In the genomic region with DNA sequence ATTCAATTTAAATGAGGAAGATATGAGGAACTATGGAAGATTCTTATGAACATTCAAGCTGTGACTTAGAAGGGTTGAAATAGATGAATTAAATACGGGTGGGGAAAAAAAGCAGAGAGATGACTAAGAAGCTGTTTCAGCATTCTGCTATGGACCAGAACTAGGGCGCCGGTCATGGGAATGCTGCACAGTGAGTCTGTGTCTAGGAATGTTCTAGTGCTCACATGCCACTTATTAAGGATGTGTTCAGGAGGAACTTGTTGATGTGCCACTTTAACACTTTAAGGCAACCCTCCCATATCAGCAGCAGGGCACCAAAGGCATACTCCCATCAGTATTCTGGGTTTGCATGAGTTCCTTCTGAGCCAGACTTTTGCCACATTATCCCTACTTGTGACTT, we compare ENCODE assay signal across 12 cellular contexts.
DNase-seq lines count a peak whose midpoint lies in the region; ATAC-seq and TF ChIP-seq lines count a peak whose summit lies in the region.
"Had no signal": no experiment of that assay in that cellular context is flagged by ENCODE, and none has a peak within 500 bp of the region (broad histone marks: within the 10 kb centered on the region; RNA-seq: fewer than 3 reads in every experiment).

No MANE protein-coding gene starts in this region.

- H3K27me3 Mint-ChIP-seq in CD8-positive, alpha-beta T cell (ENCODE audit: low read depth), result no peaks in the 10 kb centered on the region

- no peak for ATAC-seq in HG03469 (IDR thresholded peaks at IDR 0.05; ENCODE audit: unreplicated experiment)
- ATAC-seq in HG03460 (IDR thresholded peaks at IDR 0.05; ENCODE audit: unreplicated experiment), result no peak
- no peak for ATAC-seq in CD8-positive, alpha-beta T cell

- H3K36me3 ChIP-seq in CD8-positive, alpha-beta T cell (ENCODE audit: insufficient read depth, low read length), result no peaks in the 10 kb centered on the region
- H3K36me3 ChIP-seq: thyroid gland had no signal

- no peak overlapping the region for H3K4me3 Mint-ChIP-seq in CD8-positive, alpha-beta T cell

- no peaks in the 10 kb centered on the region for H3K27me3 ChIP-seq in CD8-positive, alpha-beta T cell (ENCODE audit: insufficient read depth, low read length)
- H3K27me3 ChIP-seq: thyroid gland had no signal

- intact Hi-C loops in CD8-positive, alpha-beta T cell (cut with DNase I, micrococcal nuclease), result no loop called here

- CTCF ChIA-PET in CD8-positive, alpha-beta T cell (lab: Charles Lee), result no interaction called here

- H3K36me3 Mint-ChIP-seq in CD8-positive, alpha-beta T cell, result no peaks in the 10 kb centered on the region

- H3K9me3 ChIP-seq in CD8-positive, alpha-beta T cell (ENCODE audit: low read length), result no peaks in the 10 kb centered on the region
- H3K9me3 ChIP-seq: thyroid gland had no signal

- H3K27ac ChIP-seq in CD8-positive, alpha-beta T cell (ENCODE audit: low read depth, low read length), result no peak overlapping the region
- H3K27ac ChIP-seq: thyroid gland had no signal

- H3K4me1 Mint-ChIP-seq in CD8-positive, alpha-beta T cell (ENCODE audit: low read depth), result no peaks in the 10 kb centered on the region

- no peaks in the 10 kb centered on the region for H3K4me1 ChIP-seq in CD8-positive, alpha-beta T cell (ENCODE audit: insufficient read depth, low read length)
- H3K4me1 ChIP-seq: thyroid gland had no signal

- no peak overlapping the region for H3K4me3 ChIP-seq in CD8-positive, alpha-beta T cell (ENCODE audit: low read depth, low read length)
- H3K4me3 ChIP-seq: thyroid gland had no signal

- DNase-seq in A172 (ENCODE audit: low spot score), result peak; percentile 60
- DNase-seq in HT1080 (ENCODE audit: low read depth), result peak; percentile 66
- peak; percentile 85 for DNase-seq in dedifferentiated amniotic fluid mesenchymal stem cell (ENCODE audit: extremely low spot score)
- peak; percentile 72 for DNase-seq in kidney tubule cell (ENCODE audit: low spot score)
- DNase-seq in NCI-H2196 (lab: John Stamatoyannopoulos, UW; ENCODE audit: unreplicated experiment), result no peak
- no peak for DNase-seq in CD8-positive, alpha-beta T cell
- DNase-seq: ACHN, mesendoderm, NCI-H526, thyroid gland had no signal

- peaks cover 8% of the 10 kb centered on the region for H3K9me3 Mint-ChIP-seq in CD8-positive, alpha-beta T cell

- TF ChIP-seq CTCF in CD8-positive, alpha-beta T cell (IDR thresholded peaks at IDR 0.05), result no peak

- H3K27ac Mint-ChIP-seq in CD8-positive, alpha-beta T cell, result no peak overlapping the region

- POLR2A ChIA-PET in CD8-positive, alpha-beta T cell (lab: Charles Lee), result interaction anchor here (0.6 kb wide), 1 partner anchor 1869 kb away, joined by 3 read pairs; no protein-coding TSS in a partner anchor

Comparison
In these comparisons a context has a peak if more than half of its experiments do, and no peak if none do; other contexts are left out.
1. DNase-seq: peak in A172 (single experiment), HT1080 (single experiment), dedifferentiated amniotic fluid mesenchymal stem cell (single experiment) and kidney tubule cell (single experiment); none in NCI-H2196 (single experiment) and CD8-positive, alpha-beta T cell (0 of 7).